1 cellular context compared by ENCODE assay signal in genomic region chr2:230864605-230865323, GRCh38.
TF ChIP-seq lines count a peak whose summit lies in the region.

Gene ITM2C (plus strand): TSS chr2:230864942. CDS start chr2:230865026, 84 bp downstream.

TF ChIP-seq in HepG2, 621 proteins besides CTCF, POLR2A, EP300 and RAD21 (continued from another document and continues in another):
- no peak for TF ChIP-seq ZNF282 (IDR thresholded peaks at IDR 0.05; ENCODE audit: partially characterized antibody)
- 0 out of 2 replicates have a peak, but pooled peaks have one; percentile 63 for TF ChIP-seq ZNF713 (CRISPR knock-in tag; IDR thresholded peaks at IDR 0.05)
- peak; percentile 78 for TF ChIP-seq POLR2G (IDR thresholded peaks at IDR 0.05; ENCODE audit: low read depth, low read length)
- TF ChIP-seq KAT8 (CRISPR knock-in tag; IDR thresholded peaks at IDR 0.05), result peak; percentile 56; the same call in 1 of the 2 replicates
- TF ChIP-seq, protein P1, sequence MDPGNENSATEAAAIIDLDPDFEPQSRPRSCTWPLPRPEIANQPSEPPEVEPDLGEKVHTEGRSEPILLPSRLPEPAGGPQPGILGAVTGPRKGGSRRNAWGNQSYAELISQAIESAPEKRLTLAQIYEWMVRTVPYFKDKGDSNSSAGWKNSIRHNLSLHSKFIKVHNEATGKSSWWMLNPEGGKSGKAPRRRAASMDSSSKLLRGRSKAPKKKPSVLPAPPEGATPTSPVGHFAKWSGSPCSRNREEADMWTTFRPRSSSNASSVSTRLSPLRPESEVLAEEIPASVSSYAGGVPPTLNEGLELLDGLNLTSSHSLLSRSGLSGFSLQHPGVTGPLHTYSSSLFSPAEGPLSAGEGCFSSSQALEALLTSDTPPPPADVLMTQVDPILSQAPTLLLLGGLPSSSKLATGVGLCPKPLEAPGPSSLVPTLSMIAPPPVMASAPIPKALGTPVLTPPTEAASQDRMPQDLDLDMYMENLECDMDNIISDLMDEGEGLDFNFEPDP (CRISPR knock-in tag; conservative IDR thresholded peaks at IDR 0.05), result no peak
- TF ChIP-seq GATAD2A (CRISPR knock-in tag; IDR thresholded peaks at IDR 0.05), result peak; percentile 36; the same call in 1 of the 2 replicates
- no peak for TF ChIP-seq PREB (CRISPR knock-in tag; IDR thresholded peaks at IDR 0.05)
- no peak for TF ChIP-seq NFYC (CRISPR knock-in tag; IDR thresholded peaks at IDR 0.05)
- TF ChIP-seq, protein P2, sequence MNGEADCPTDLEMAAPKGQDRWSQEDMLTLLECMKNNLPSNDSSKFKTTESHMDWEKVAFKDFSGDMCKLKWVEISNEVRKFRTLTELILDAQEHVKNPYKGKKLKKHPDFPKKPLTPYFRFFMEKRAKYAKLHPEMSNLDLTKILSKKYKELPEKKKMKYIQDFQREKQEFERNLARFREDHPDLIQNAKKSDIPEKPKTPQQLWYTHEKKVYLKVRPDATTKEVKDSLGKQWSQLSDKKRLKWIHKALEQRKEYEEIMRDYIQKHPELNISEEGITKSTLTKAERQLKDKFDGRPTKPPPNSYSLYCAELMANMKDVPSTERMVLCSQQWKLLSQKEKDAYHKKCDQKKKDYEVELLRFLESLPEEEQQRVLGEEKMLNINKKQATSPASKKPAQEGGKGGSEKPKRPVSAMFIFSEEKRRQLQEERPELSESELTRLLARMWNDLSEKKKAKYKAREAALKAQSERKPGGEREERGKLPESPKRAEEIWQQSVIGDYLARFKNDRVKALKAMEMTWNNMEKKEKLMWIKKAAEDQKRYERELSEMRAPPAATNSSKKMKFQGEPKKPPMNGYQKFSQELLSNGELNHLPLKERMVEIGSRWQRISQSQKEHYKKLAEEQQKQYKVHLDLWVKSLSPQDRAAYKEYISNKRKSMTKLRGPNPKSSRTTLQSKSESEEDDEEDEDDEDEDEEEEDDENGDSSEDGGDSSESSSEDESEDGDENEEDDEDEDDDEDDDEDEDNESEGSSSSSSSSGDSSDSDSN (CRISPR knock-in tag; IDR thresholded peaks at IDR 0.05), result peak; percentile 88
- TF ChIP-seq ZNF574 (CRISPR knock-in tag; IDR thresholded peaks at IDR 0.05), result peak; percentile 67
- no peak for TF ChIP-seq ZFYVE20 (CRISPR knock-in tag; IDR thresholded peaks at IDR 0.05; ENCODE audit: borderline replicate concordance, low read depth)
- TF ChIP-seq JUNB (CRISPR knock-in tag; IDR thresholded peaks at IDR 0.05; ENCODE audit: borderline replicate concordance), result no peak
- TF ChIP-seq, protein P3, sequence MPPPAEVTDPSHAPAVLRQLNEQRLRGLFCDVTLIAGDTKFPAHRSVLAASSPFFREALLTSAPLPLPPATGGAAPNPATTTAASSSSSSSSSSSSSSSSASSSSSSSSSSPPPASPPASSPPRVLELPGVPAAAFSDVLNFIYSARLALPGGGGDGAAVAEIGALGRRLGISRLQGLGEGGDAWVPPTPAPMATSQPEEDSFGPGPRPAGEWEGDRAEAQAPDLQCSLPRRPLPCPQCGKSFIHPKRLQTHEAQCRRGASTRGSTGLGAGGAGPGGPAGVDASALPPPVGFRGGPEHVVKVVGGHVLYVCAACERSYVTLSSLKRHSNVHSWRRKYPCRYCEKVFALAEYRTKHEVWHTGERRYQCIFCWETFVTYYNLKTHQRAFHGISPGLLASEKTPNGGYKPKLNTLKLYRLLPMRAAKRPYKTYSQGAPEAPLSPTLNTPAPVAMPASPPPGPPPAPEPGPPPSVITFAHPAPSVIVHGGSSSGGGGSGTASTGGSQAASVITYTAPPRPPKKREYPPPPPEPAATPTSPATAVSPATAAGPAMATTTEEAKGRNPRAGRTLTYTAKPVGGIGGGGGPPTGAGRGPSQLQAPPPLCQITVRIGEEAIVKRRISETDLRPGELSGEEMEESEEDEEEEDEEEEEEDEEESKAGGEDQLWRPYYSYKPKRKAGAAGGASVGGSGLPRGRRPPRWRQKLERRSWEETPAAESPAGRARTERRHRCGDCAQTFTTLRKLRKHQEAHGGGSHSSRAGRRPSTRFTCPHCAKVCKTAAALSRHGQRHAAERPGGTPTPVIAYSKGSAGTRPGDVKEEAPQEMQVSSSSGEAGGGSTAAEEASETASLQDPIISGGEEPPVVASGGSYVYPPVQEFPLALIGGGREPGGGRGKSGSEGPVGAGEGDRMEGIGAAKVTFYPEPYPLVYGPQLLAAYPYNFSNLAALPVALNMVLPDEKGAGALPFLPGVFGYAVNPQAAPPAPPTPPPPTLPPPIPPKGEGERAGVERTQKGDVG (CRISPR knock-in tag; IDR thresholded peaks at IDR 0.05; ENCODE audit: borderline replicate concordance), result no peak
- peak; percentile 63; the same call in 1 of the 2 replicates for TF ChIP-seq ZNF749 (CRISPR knock-in tag; IDR thresholded peaks at IDR 0.05; ENCODE audit: borderline replicate concordance)
- TF ChIP-seq HOXD1 (CRISPR knock-in tag; IDR thresholded peaks at IDR 0.05), result no peak; the same call in 1 of the 2 replicates
- no peak for TF ChIP-seq ATM (IDR thresholded peaks at IDR 0.05; ENCODE audit: borderline replicate concordance)
- peak; percentile 82 for TF ChIP-seq MED8 (CRISPR knock-in tag; IDR thresholded peaks at IDR 0.05; ENCODE audit: insufficient replicate concordance)
- TF ChIP-seq, protein P4, sequence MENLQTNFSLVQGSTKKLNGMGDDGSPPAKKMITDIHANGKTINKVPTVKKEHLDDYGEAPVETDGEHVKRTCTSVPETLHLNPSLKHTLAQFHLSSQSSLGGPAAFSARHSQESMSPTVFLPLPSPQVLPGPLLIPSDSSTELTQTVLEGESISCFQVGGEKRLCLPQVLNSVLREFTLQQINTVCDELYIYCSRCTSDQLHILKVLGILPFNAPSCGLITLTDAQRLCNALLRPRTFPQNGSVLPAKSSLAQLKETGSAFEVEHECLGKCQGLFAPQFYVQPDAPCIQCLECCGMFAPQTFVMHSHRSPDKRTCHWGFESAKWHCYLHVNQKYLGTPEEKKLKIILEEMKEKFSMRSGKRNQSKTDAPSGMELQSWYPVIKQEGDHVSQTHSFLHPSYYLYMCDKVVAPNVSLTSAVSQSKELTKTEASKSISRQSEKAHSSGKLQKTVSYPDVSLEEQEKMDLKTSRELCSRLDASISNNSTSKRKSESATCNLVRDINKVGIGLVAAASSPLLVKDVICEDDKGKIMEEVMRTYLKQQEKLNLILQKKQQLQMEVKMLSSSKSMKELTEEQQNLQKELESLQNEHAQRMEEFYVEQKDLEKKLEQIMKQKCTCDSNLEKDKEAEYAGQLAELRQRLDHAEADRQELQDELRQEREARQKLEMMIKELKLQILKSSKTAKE (CRISPR knock-in tag; IDR thresholded peaks at IDR 0.05; ENCODE audit: borderline replicate concordance), result no peak
- TF ChIP-seq ZSCAN5A (CRISPR knock-in tag; IDR thresholded peaks at IDR 0.05; ENCODE audit: borderline replicate concordance), result no peak
- TF ChIP-seq ZNF17 (CRISPR knock-in tag; IDR thresholded peaks at IDR 0.05), result no peak
- no peak for TF ChIP-seq NFIB (CRISPR knock-in tag; IDR thresholded peaks at IDR 0.05; ENCODE audit: borderline replicate concordance)
- TF ChIP-seq, protein P5, sequence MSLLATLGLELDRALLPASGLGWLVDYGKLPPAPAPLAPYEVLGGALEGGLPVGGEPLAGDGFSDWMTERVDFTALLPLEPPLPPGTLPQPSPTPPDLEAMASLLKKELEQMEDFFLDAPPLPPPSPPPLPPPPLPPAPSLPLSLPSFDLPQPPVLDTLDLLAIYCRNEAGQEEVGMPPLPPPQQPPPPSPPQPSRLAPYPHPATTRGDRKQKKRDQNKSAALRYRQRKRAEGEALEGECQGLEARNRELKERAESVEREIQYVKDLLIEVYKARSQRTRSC (CRISPR knock-in tag; IDR thresholded peaks at IDR 0.05; ENCODE audit: low read depth), result no peak
- TF ChIP-seq ZBTB46 (CRISPR knock-in tag; IDR thresholded peaks at IDR 0.05; ENCODE audit: borderline replicate concordance), result no peak
- no peak for TF ChIP-seq ZNF484 (CRISPR knock-in tag; IDR thresholded peaks at IDR 0.05; ENCODE audit: borderline replicate concordance, low read depth)
- TF ChIP-seq ZBTB37 (CRISPR knock-in tag; IDR thresholded peaks at IDR 0.05), result no peak
- TF ChIP-seq NRL (CRISPR knock-in tag; IDR thresholded peaks at IDR 0.05; ENCODE audit: borderline replicate concordance), result no peak; the same call in 1 of the 2 replicates
- no peak for TF ChIP-seq ZNF775 (CRISPR knock-in tag; IDR thresholded peaks at IDR 0.05; ENCODE audit: borderline replicate concordance)
- TF ChIP-seq ZNF691 (CRISPR knock-in tag; IDR thresholded peaks at IDR 0.05; ENCODE audit: borderline replicate concordance, low read depth), result no peak; the same call in 1 of the 2 replicates
- TF ChIP-seq TEAD3 (CRISPR knock-in tag; optimal IDR thresholded peaks at IDR 0.05; ENCODE audit: borderline replicate concordance), result peak; percentile 45
- TF ChIP-seq ZMAT3 (CRISPR knock-in tag; conservative IDR thresholded peaks at IDR 0.05), result 0 out of 2 replicates have a peak, but pooled peaks have one; percentile 23
- TF ChIP-seq NFATC3 (CRISPR knock-in tag; IDR thresholded peaks at IDR 0.05), result no peak
- TF ChIP-seq ZNF343 (CRISPR knock-in tag; IDR thresholded peaks at IDR 0.05), result no peak
- TF ChIP-seq NFRKB (IDR thresholded peaks at IDR 0.05), result no peak
- TF ChIP-seq PHB2 (IDR thresholded peaks at IDR 0.05; ENCODE audit: partially characterized antibody), result no peak
- TF ChIP-seq ZNF670 (CRISPR knock-in tag; IDR thresholded peaks at IDR 0.05; ENCODE audit: borderline replicate concordance), result peak; percentile 49; the same call in 1 of the 2 replicates
- TF ChIP-seq GTF3A (CRISPR knock-in tag; conservative IDR thresholded peaks at IDR 0.05), result no peak
- TF ChIP-seq CBFB (CRISPR knock-in tag; IDR thresholded peaks at IDR 0.05), result peak; percentile 69
- TF ChIP-seq ZNF20 (CRISPR knock-in tag; IDR thresholded peaks at IDR 0.05), result no peak
- TF ChIP-seq SALL2 (CRISPR knock-in tag; IDR thresholded peaks at IDR 0.05), result peak; percentile 69; the same call in 1 of the 2 replicates
- no peak for TF ChIP-seq SSRP1 (CRISPR knock-in tag; IDR thresholded peaks at IDR 0.05)
- 0 out of 2 replicates have a peak, but pooled peaks have one; percentile 10 for TF ChIP-seq ZNF292 (CRISPR knock-in tag; IDR thresholded peaks at IDR 0.05; ENCODE audit: borderline replicate concordance, low read depth)
